In genomic region chr10:125661942-125662515, GRCh38 we compare ENCODE assay signal across 14 cellular contexts. TPM values are rescaled to one million over a fixed set of nuclear protein-coding genes. Genes with fewer than 3 reads are reported as not detected.
DNase-seq lines count a peak whose midpoint lies in the region; ATAC-seq and TF ChIP-seq lines count a peak whose summit lies in the region.
"Had no signal": no experiment of that assay in that cellular context is flagged by ENCODE, and none has a peak within 500 bp of the region (broad histone marks: within the 10 kb centered on the region; RNA-seq: fewer than 3 reads in every experiment).

No MANE protein-coding gene starts in this region.

- CTCF ChIA-PET in PC-3 (lab: Charles Lee) = no interaction called here

- peak; percentile 95 for ATAC-seq in PC-3
- no peak for ATAC-seq in natural killer cell treated with Interleukin-12 subunit alpha and Interleukin-12 subunit beta and Interleukin-15 and Interleukin-18, amount 100 ng/mL, for 72 hours

- H3K4me3 Mint-ChIP-seq in natural killer cell treated with Interleukin-12 subunit alpha and Interleukin-12 subunit beta and Interleukin-15 and Interleukin-18, amount 100 ng/mL, for 72 hours = no peak overlapping the region

- peak overlapping the region; percentile 50; the same call in 1 of the 2 replicates for H2AFZ ChIP-seq in PC-3 (ENCODE audit: low read length)

- no peaks in the 10 kb centered on the region for H3K79me2 ChIP-seq in PC-3 (ENCODE audit: low read length)

- peaks cover 18% of the 10 kb centered on the region for H3K4me1 ChIP-seq in PC-3 (ENCODE audit: insufficient read depth, low read length)
- H3K4me1 ChIP-seq in BE2C = no peaks in the 10 kb centered on the region

- no peaks in the 10 kb centered on the region for H3K9me3 Mint-ChIP-seq in natural killer cell treated with Interleukin-12 subunit alpha and Interleukin-12 subunit beta and Interleukin-15 and Interleukin-18, amount 100 ng/mL, for 72 hours

- intact Hi-C loops in PC-3 (cut with micrococcal nuclease) = no loop called here

- no peaks in the 10 kb centered on the region for H4K20me1 ChIP-seq in PC-3 (ENCODE audit: low read length)

- peak; percentile 20 for DNase-seq in DMS153 (lab: John Stamatoyannopoulos, UW)
- DNase-seq in DMS153 treated with DMSO at 0.1 percent for 48 hours (lab: John Stamatoyannopoulos, UW; ENCODE audit: unreplicated experiment) = no peak
- DNase-seq in PC-3 = peak; percentile 93
- DNase-seq in fibroblast of peridontal ligament (ENCODE audit: extremely low read depth) = peak; percentile 89
- DNase-seq in smooth muscle cell of the brain vasculature (ENCODE audit: low read depth, low spot score) = peak; percentile 70
- no peak for DNase-seq in activated CD4-positive, CD25-positive, alpha-beta regulatory T cell treated with anti-CD3 and anti-CD28 coated beads, Interleukin-2, amount 50 U/mL, for 72 hours
- no peak for DNase-seq in natural killer cell treated with Interleukin-12 subunit alpha and Interleukin-12 subunit beta and Interleukin-15 and Interleukin-18, amount 100 ng/mL, for 72 hours (ENCODE audit: low spot score)
- DNase-seq in BE2C = no peak
- DNase-seq: NCI-H1105; stimulated activated CD4-positive, alpha-beta T cell treated with anti-CD3 and anti-CD28 coated beads, Interleukin-15, amount 100 ng/mL, for 24 hours; stimulated activated naive CD4-positive, alpha-beta T cell treated with Interleukin-2 at 50 U/mL for 16 hours had no signal

- H3K36me3 ChIP-seq in PC-3 (ENCODE audit: low read depth, low read length) (no peaks in the 10 kb centered on the region), BE2C (no peaks in the 10 kb centered on the region)

- peaks cover 24 to 36% of the 10 kb centered on the region in 2 donors for H3K27me3 Mint-ChIP-seq in natural killer cell treated with Interleukin-12 subunit alpha and Interleukin-12 subunit beta and Interleukin-15 and Interleukin-18, amount 100 ng/mL, for 72 hours

- H3K36me3 Mint-ChIP-seq in natural killer cell treated with Interleukin-12 subunit alpha and Interleukin-12 subunit beta and Interleukin-15 and Interleukin-18, amount 100 ng/mL, for 72 hours = no peaks in the 10 kb centered on the region

- no peaks in the 10 kb centered on the region for H3F3A ChIP-seq in PC-3 (ENCODE audit: low read length, unreplicated experiment)

- H3K27me3 ChIP-seq in PC-3 (ENCODE audit: low read length) = no peaks in the 10 kb centered on the region
- no peaks in the 10 kb centered on the region for H3K27me3 ChIP-seq in BE2C

- H3K4me1 Mint-ChIP-seq in natural killer cell treated with Interleukin-12 subunit alpha and Interleukin-12 subunit beta and Interleukin-15 and Interleukin-18, amount 100 ng/mL, for 72 hours (ENCODE audit: low read depth in 2 of 2) = no peaks in the 10 kb centered on the region

- no TSS peak for BruUV-seq in PC-3 (replicated peaks; lab: Mats Ljungman, UMichigan)

- peak overlapping the region; percentile 31 for H3K4me2 ChIP-seq in PC-3 (ENCODE audit: low read length)

- H3K27ac ChIP-seq in PC-3 (ENCODE audit: low read length) = peak overlapping the region; percentile 50
- H3K27ac ChIP-seq: 22Rv1, coronary artery, VCaP had no signal

- TF ChIP-seq CTCF in PC-3 (conservative IDR thresholded peaks at IDR 0.05; ENCODE audit: low read depth, low read length) = no peak
- no peak for TF ChIP-seq CTCF in BE2C (IDR thresholded peaks at IDR 0.05; ENCODE audit: low read depth, low read length)

- H3K9ac ChIP-seq in PC-3 (ENCODE audit: low read length) = no peak overlapping the region

- H3K27ac Mint-ChIP-seq in natural killer cell treated with Interleukin-12 subunit alpha and Interleukin-12 subunit beta and Interleukin-15 and Interleukin-18, amount 100 ng/mL, for 72 hours = no peak overlapping the region

- POLR2A ChIA-PET in PC-3 (lab: Charles Lee; ENCODE audit: unreplicated experiment) = no interaction called here

- H3K9me2 ChIP-seq in PC-3 (replicated peaks; ENCODE audit: low read length) = no peaks in the 10 kb centered on the region

- H3K9me3 ChIP-seq in PC-3 (ENCODE audit: low read length) = no peaks in the 10 kb centered on the region
- H3K9me3 ChIP-seq in BE2C = no peaks in the 10 kb centered on the region

- H3K4me3 ChIP-seq in PC-3 (ENCODE audit: low read length) (no peak overlapping the region), BE2C (ENCODE audit: low read depth, low read length) (no peak overlapping the region)
- H3K4me3 ChIP-seq: coronary artery had no signal

RNA-seq across cellular contexts. Expression of gene TEX36, which starts 20.9 kb away (rescaled TPM):
- total RNA-seq in PC-3 (2014; rRNA removed) = not detected in 2 replicates
- not detected for total RNA-seq in natural killer cell treated with Interleukin-12 subunit alpha and Interleukin-12 subunit beta and Interleukin-15 and Interleukin-18, amount 100 ng/mL, for 72 hours
- not detected for polyA plus RNA-seq in BE2C (2012; ENCODE audit: insufficient read depth, insufficient read length, low read depth)

RNA-seq across cellular contexts. Expression of gene EDRF1, which starts 57.5 kb away (rescaled TPM):
- total RNA-seq in PC-3 (2014; rRNA removed) = 16.0 and 17.7 TPM in 2 replicates
- 10 to 100 TPM; 29.4 to 53.5 TPM for total RNA-seq in natural killer cell treated with Interleukin-12 subunit alpha and Interleukin-12 subunit beta and Interleukin-15 and Interleukin-18, amount 100 ng/mL, for 72 hours
- 26.2 TPM for polyA plus RNA-seq in BE2C (2012; ENCODE audit: insufficient read depth, insufficient read length, low read depth)

Comparison
In these comparisons a context has a peak if more than half of its experiments do, and no peak if none do; other contexts are left out.
1. DNase-seq: peak in DMS153 (single experiment), PC-3 (single experiment), fibroblast of peridontal ligament (single experiment) and smooth muscle cell of the brain vasculature (single experiment); none in DMS153 treated with DMSO at 0.1 percent for 48 hours (single experiment), activated CD4-positive, CD25-positive, alpha-beta regulatory T cell treated with anti-CD3 and anti-CD28 coated beads, Interleukin-2, amount 50 U/mL, for 72 hours (single experiment), natural killer cell treated with Interleukin-12 subunit alpha and Interleukin-12 subunit beta and Interleukin-15 and Interleukin-18, amount 100 ng/mL, for 72 hours (single experiment) and BE2C (single experiment).